ENCODE assay signal across 8 cellular contexts in the genomic region with DNA sequence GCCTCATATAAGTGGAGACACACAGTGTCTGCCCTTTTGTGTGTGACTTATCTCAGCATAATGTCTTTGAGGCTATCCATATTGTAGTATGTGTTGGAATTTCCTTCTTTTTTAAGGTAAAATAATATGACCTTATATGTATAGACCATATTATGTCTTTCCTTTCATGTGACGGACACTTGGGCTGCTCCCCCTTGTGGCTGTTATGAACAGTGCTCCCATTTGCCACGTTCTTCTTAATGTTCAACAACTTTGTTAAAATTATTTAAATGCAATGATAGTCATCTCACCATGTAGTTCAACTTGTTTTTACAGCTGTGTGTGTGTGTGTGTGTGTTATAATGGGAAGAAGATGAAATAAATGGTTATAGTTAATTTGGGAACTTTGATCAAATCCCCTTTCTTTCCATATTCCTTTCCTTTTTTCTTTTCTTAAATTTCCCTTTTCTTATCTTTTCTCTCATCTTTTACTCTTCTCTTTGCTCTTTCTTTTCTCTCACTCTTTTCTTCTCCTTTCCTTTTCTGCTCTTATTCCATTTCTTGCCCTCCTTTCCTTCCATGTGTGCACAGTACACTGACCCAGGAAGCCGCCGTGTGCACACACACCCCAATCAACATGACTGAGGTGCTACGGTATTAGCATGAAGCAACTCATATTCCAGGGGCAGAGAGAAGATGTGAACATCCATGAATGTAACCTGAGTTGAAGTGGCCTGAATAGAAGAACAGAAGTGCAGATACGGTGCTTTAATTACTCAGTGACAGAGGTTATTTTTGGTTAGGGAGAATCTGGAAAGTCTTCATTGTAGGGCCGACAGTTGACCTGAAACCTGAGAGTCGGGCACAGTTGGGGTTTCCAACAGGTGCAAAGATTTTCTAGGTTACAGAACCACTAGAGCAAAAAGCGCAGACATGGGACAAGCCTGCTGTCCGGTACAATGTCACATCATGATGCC.
DNase-seq lines count a peak whose midpoint lies in the region; ATAC-seq and TF ChIP-seq lines count a peak whose summit lies in the region.

No MANE protein-coding gene starts in this region.

- no peak overlapping the region for H3K4me3 Mint-ChIP-seq in endodermal cell
- no peak overlapping the region for H3K4me3 Mint-ChIP-seq in naive thymus-derived CD8-positive, alpha-beta T cell

- H3K27me3 Mint-ChIP-seq in endodermal cell (ENCODE audit: insufficient read depth) = no peaks in the 10 kb centered on the region
- peaks cover 1 to 8% (median 5%) of the 10 kb centered on the region in 5 donors for H3K27me3 Mint-ChIP-seq in naive thymus-derived CD8-positive, alpha-beta T cell

- TF ChIP-seq CTCF in endodermal cell (conservative IDR thresholded peaks at IDR 0.05) (peak; percentile 91), tibial artery (IDR thresholded peaks at IDR 0.05) (peak; percentile 68 to 82)

- H3K36me3 ChIP-seq in endodermal cell (ENCODE audit: control insufficient read depth, insufficient read depth, low read length) = no peaks in the 10 kb centered on the region
- H3K36me3 ChIP-seq in tibial artery = no peaks in the 10 kb centered on the region

- no peaks in the 10 kb centered on the region for H3K36me3 Mint-ChIP-seq in endodermal cell (ENCODE audit: low read depth)
- no peaks in the 10 kb centered on the region for H3K36me3 Mint-ChIP-seq in naive thymus-derived CD8-positive, alpha-beta T cell

- ATAC-seq in naive thymus-derived CD8-positive, alpha-beta T cell = peak; percentile 44 to 54
- no peak for ATAC-seq in GM21723 (IDR thresholded peaks at IDR 0.05; ENCODE audit: unreplicated experiment)

- DNase-seq in activated gamma-delta T cell treated with Interleukin-2 at 50 U/mL for 16 hours (peak; percentile 41), activated gamma-delta T cell (lab: John Stamatoyannopoulos, UW) (no peak), MV-4-11 (lab: John Stamatoyannopoulos, UW) (peak; percentile 30), endodermal cell (peak; percentile 56), tibial artery (no peak)
- DNase-seq in activated CD4-positive, CD25-positive, alpha-beta regulatory T cell treated with anti-CD3 and anti-CD28 coated beads, Interleukin-2, amount 50 U/mL, for 72 hours = peak; percentile 40
- peak in 9 of 10 donors; percentile 8 to 71 (median 44) for DNase-seq in naive thymus-derived CD8-positive, alpha-beta T cell

- intact Hi-C loops in tibial artery (cut with DNase I; ENCODE audit: low total_unique reads) = loop anchor here (5.0 kb wide), 1 partner anchor 595 kb away; a partner anchor contains a TSS

- H3K4me1 ChIP-seq in endodermal cell (ENCODE audit: control insufficient read depth, insufficient read depth, low read length) = no peaks in the 10 kb centered on the region
- H3K4me1 ChIP-seq in tibial artery = peaks cover 0 to 14% (median 4%) of the 10 kb centered on the region in 4 donors

- no peaks in the 10 kb centered on the region for H3K9me3 Mint-ChIP-seq in endodermal cell
- no peaks in the 10 kb centered on the region for H3K9me3 Mint-ChIP-seq in naive thymus-derived CD8-positive, alpha-beta T cell

- H3K9me3 ChIP-seq in endodermal cell (ENCODE audit: control insufficient read depth, low read length) = no peaks in the 10 kb centered on the region
- no peaks in the 10 kb centered on the region for H3K9me3 ChIP-seq in tibial artery

- peaks cover 8% of the 10 kb centered on the region for H3K4me1 Mint-ChIP-seq in endodermal cell
- H3K4me1 Mint-ChIP-seq in naive thymus-derived CD8-positive, alpha-beta T cell = no peaks in the 10 kb centered on the region

- POLR2A ChIA-PET in naive thymus-derived CD8-positive, alpha-beta T cell (lab: Charles Lee) = no interaction called here

- no peak overlapping the region for H3K4me3 ChIP-seq in endodermal cell (ENCODE audit: low read length)
- no peak overlapping the region for H3K4me3 ChIP-seq in tibial artery

- no peak overlapping the region for H3K9ac ChIP-seq in endodermal cell (ENCODE audit: extremely low read depth, low read length, poor library complexity, severe bottlenecking)

- no peak overlapping the region for H3K27ac ChIP-seq in endodermal cell (ENCODE audit: low read depth, low read length)
- H3K27ac ChIP-seq in tibial artery = no peak overlapping the region

- no peaks in the 10 kb centered on the region for H3K27me3 ChIP-seq in endodermal cell (ENCODE audit: control insufficient read depth, insufficient read depth, low read length, poor library complexity, severe bottlenecking)
- no peaks in the 10 kb centered on the region for H3K27me3 ChIP-seq in tibial artery

- WGBS in endodermal cell (ENCODE audit: insufficient coverage in 1 of 2, insufficient read length in 1 of 2), 2 experiments = 84 to 92% methylated on average over 6 to 10 of the region's 10 CpGs

- no peak overlapping the region for H3K27ac Mint-ChIP-seq in endodermal cell
- no peak overlapping the region for H3K27ac Mint-ChIP-seq in naive thymus-derived CD8-positive, alpha-beta T cell

Comparison
In these comparisons a context has a peak if more than half of its experiments do, and no peak if none do; other contexts are left out.
1. DNase-seq: peak in activated gamma-delta T cell treated with Interleukin-2 at 50 U/mL for 16 hours (single experiment), MV-4-11 (single experiment), activated CD4-positive, CD25-positive, alpha-beta regulatory T cell treated with anti-CD3 and anti-CD28 coated beads, Interleukin-2, amount 50 U/mL, for 72 hours (single experiment), endodermal cell (single experiment) and naive thymus-derived CD8-positive, alpha-beta T cell (9 of 10); none in activated gamma-delta T cell (single experiment) and tibial artery (0 of 2).